In the genomic region with DNA sequence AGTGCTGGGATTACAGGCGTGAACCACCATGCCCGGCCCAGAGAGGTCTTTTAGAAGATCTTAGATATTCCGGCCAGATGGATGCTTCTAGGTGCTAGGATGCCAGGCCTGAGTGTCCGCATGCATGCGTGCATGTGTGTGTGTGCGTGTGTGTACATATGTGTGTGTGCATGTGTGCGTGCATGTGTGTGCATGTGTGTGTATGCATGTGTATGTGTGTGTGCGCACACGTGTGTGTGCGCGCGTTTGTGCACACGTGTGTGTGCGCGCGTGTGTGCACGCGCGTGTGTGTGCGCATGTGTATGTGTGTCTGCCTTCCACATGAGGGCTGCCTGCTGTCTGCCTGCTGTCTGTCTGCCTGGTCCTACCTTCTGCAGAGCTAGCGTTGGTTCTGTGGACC, we compare ENCODE assay signal across 31 cellular contexts.
"Had no signal": no experiment of that assay in that cellular context is flagged by ENCODE, and none has a peak within 500 bp of the region (broad histone marks: within the 10 kb centered on the region; RNA-seq: fewer than 3 reads in every experiment).

No MANE protein-coding gene starts in this region.

- H3K27ac ChIP-seq: ascending aorta, body of pancreas, PC-9, RWPE1, WERI-Rb-1 had no signal

- H3K27ac Mint-ChIP-seq: activated CD4-positive, alpha-beta T cell treated with anti-CD3 and anti-CD28 coated beads, Interleukin-2, amount 10 ng/mL, durations not matched to agents 24 days and 14 days; activated CD8-positive, alpha-beta T cell treated with anti-CD3 and anti-CD28 coated beads for 36 hours; activated naive CD4-positive, alpha-beta T cell treated with anti-CD3 and anti-CD28 coated beads, Interleukin-2, amount 50 U/mL, for 24 hours; activated naive CD8-positive, alpha-beta T cell treated with anti-CD3 and anti-CD28 coated beads, Interleukin-2, amount 10 ng/mL, durations not matched to agents 7 days and 5 days; activated T-helper 2 cell treated with anti-CD3 and anti-CD28 coated beads, Interferon-gamma antibody, Interleukin-2, Interleukin-4, amounts not matched to agents 10 μg/mL and 5 μg/mL and 100 μg/mL, durations not matched to agents 14 hours and 24 hours and 36 hours had no signal

- H3K4me3 ChIP-seq: ascending aorta, body of pancreas, PC-9 had no signal

- H3K4me1 ChIP-seq: ascending aorta, body of pancreas had no signal

- H3K4me1 Mint-ChIP-seq: activated CD4-positive, alpha-beta T cell treated with anti-CD3 and anti-CD28 coated beads, Interleukin-2, amount 10 ng/mL, durations not matched to agents 24 days and 14 days; activated naive CD4-positive, alpha-beta T cell treated with anti-CD3 and anti-CD28 coated beads, Interleukin-2, amount 50 U/mL, for 24 hours; activated naive CD8-positive, alpha-beta T cell treated with anti-CD3 and anti-CD28 coated beads, Interleukin-2, amount 10 ng/mL, durations not matched to agents 7 days and 5 days; central memory CD8-positive, alpha-beta T cell had no signal

- H3K27me3 Mint-ChIP-seq: activated CD4-positive, alpha-beta T cell treated with anti-CD3 and anti-CD28 coated beads, Interleukin-2, amount 10 ng/mL, durations not matched to agents 24 days and 14 days; activated naive CD4-positive, alpha-beta T cell treated with anti-CD3 and anti-CD28 coated beads, Interleukin-2, amount 50 U/mL, for 24 hours had no signal

- H2AFZ ChIP-seq: PC-9 had no signal

- H3K4me3 Mint-ChIP-seq: activated CD4-positive, alpha-beta T cell treated with anti-CD3 and anti-CD28 coated beads, Interleukin-2, amount 10 ng/mL, durations not matched to agents 24 days and 14 days; activated CD8-positive, alpha-beta T cell treated with anti-CD3 and anti-CD28 coated beads for 36 hours; activated naive CD4-positive, alpha-beta T cell treated with anti-CD3 and anti-CD28 coated beads, Interleukin-2, amount 50 U/mL, for 24 hours; activated naive CD8-positive, alpha-beta T cell treated with anti-CD3 and anti-CD28 coated beads, Interleukin-2, amount 10 ng/mL, durations not matched to agents 7 days and 5 days; central memory CD8-positive, alpha-beta T cell had no signal

- H3K27me3 ChIP-seq: ascending aorta, body of pancreas had no signal

- H3K36me3 ChIP-seq: WERI-Rb-1 had no signal

- H3K9me3 ChIP-seq: ascending aorta, body of pancreas had no signal

- H3K9me3 Mint-ChIP-seq: activated CD4-positive, alpha-beta T cell treated with anti-CD3 and anti-CD28 coated beads, Interleukin-2, amount 10 ng/mL, durations not matched to agents 24 days and 14 days; activated CD8-positive, alpha-beta T cell treated with anti-CD3 and anti-CD28 coated beads for 36 hours; activated naive CD4-positive, alpha-beta T cell treated with anti-CD3 and anti-CD28 coated beads, Interleukin-2, amount 50 U/mL, for 24 hours; activated naive CD8-positive, alpha-beta T cell treated with anti-CD3 and anti-CD28 coated beads, Interleukin-2, amount 10 ng/mL, durations not matched to agents 7 days and 5 days; activated T-helper 2 cell treated with anti-CD3 and anti-CD28 coated beads, Interferon-gamma antibody, Interleukin-2, Interleukin-4, amounts not matched to agents 10 μg/mL and 5 μg/mL and 100 μg/mL, durations not matched to agents 14 hours and 24 hours and 36 hours; central memory CD8-positive, alpha-beta T cell had no signal

- H3K36me3 Mint-ChIP-seq: activated naive CD4-positive, alpha-beta T cell treated with anti-CD3 and anti-CD28 coated beads, Interleukin-2, amount 50 U/mL, for 24 hours; activated naive CD8-positive, alpha-beta T cell treated with anti-CD3 and anti-CD28 coated beads, Interleukin-2, amount 10 ng/mL, durations not matched to agents 7 days and 5 days had no signal

- DNase-seq: activated CD4-positive, alpha-beta T cell treated with anti-CD3 and anti-CD28 coated beads for 1 hour; activated CD4-positive, alpha-beta T cell treated with anti-CD3 and anti-CD28 coated beads, Interleukin-2, amount 10 ng/mL, durations not matched to agents 24 days and 14 days; activated CD4-positive, alpha-beta T cell treated with anti-CD3 and anti-CD28 coated beads, Interleukin-2, amount 50 U/mL, for 4 hours; activated CD4-positive, CD25-positive, alpha-beta regulatory T cell; activated CD8-positive, alpha-beta T cell treated with anti-CD3 and anti-CD28 coated beads for 36 hours; activated gamma-delta T cell; activated naive CD4-positive, alpha-beta T cell treated with Interleukin-2 at 50 U/mL for 16 hours; activated naive CD8-positive, alpha-beta T cell treated with anti-CD3 and anti-CD28 coated beads, Interleukin-2, amount 10 ng/mL, durations not matched to agents 7 days and 5 days; activated T-cell treated with anti-CD3 and anti-CD28 coated beads, Interleukin-2, amount 50 U/mL, for 1 hour; amygdala; body of pancreas; NCI-H1092 treated with DMSO at 0.1 percent for 48 hours; NCI-H1417; NCI-H146; NCI-H187; NCI-H2029 treated with DMSO at 0.1 percent for 48 hours; NCI-H2107; NCI-H510A; NCI-H526; NCI-H748 treated with DMSO at 0.1 percent for 48 hours; NK-92 treated with Interleukin-12 subunit alpha and Interleukin-12 subunit beta, amount 100 ng/mL, for 24 hours; PC-9; Right ventricle myocardium superior; T1000; WERI-Rb-1 had no signal

- FAIRE-seq: RCC 7860 had no signal

- H3K4me2 ChIP-seq: PC-9 had no signal

- ATAC-seq: activated CD8-positive, alpha-beta T cell treated with anti-CD3 and anti-CD28 coated beads for 36 hours; body of pancreas had no signal
